In genomic region chr22:43828711-43829447, GRCh38 we compare ENCODE assay signal across 1 cellular context.
TF ChIP-seq lines count a peak whose summit lies in the region.

No MANE protein-coding gene starts in this region.

TF ChIP-seq in HEK293, 187 proteins besides CTCF, POLR2A, EP300 and RAD21 (continued from another document):
- no peak for TF ChIP-seq ZBTB11 (tag by site-specific recombination; conservative IDR thresholded peaks at IDR 0.05; ENCODE audit: low read depth)
- TF ChIP-seq ZNF2 (tag by site-specific recombination; IDR thresholded peaks at IDR 0.05): no peak
- TF ChIP-seq GLIS2 (tag by site-specific recombination; IDR thresholded peaks at IDR 0.05): no peak
- no peak for TF ChIP-seq GFI1B (tag by site-specific recombination; IDR thresholded peaks at IDR 0.05)
- TF ChIP-seq KLF9 (tag by site-specific recombination; IDR thresholded peaks at IDR 0.05; ENCODE audit: low read depth): no peak
- no peak for TF ChIP-seq ZNF544 (tag by site-specific recombination; IDR thresholded peaks at IDR 0.05)
- TF ChIP-seq ZBTB17 (tag by site-specific recombination; IDR thresholded peaks at IDR 0.05): peak; percentile 60; the same call in 1 of the 2 replicates
- no peak for TF ChIP-seq ZNF837 (tag by site-specific recombination; IDR thresholded peaks at IDR 0.05)
- no peak for TF ChIP-seq ZNF623 (tag by site-specific recombination; IDR thresholded peaks at IDR 0.05)
- TF ChIP-seq ZFHX2 (tag by site-specific recombination; conservative IDR thresholded peaks at IDR 0.05): peak; percentile 35; the same call in 1 of the 2 replicates
- TF ChIP-seq ZBTB26 (tag by site-specific recombination; optimal IDR thresholded peaks at IDR 0.05): no peak
- no peak for TF ChIP-seq ZNF274 (IDR thresholded peaks at IDR 0.05; ENCODE audit: low read length)
- TF ChIP-seq ZNF274 (tag by site-specific recombination; IDR thresholded peaks at IDR 0.05; ENCODE audit: borderline replicate concordance): no peak
- no peak for TF ChIP-seq ZNF121 (tag by site-specific recombination; IDR thresholded peaks at IDR 0.05)
- TF ChIP-seq ZNF571 (tag by site-specific recombination; IDR thresholded peaks at IDR 0.05): no peak
- no peak for TF ChIP-seq ZNF112 (tag by site-specific recombination; IDR thresholded peaks at IDR 0.05)
- TF ChIP-seq ZIC2 (tag by site-specific recombination; IDR thresholded peaks at IDR 0.05): peak; percentile 67; the same call in 1 of the 2 replicates
- TF ChIP-seq ZNF19 (tag by site-specific recombination; IDR thresholded peaks at IDR 0.05; ENCODE audit: low read depth): no peak
- no peak for TF ChIP-seq ZNF488 (tag by site-specific recombination; IDR thresholded peaks at IDR 0.05)
